2 cellular contexts compared by ENCODE assay signal in the genomic region with DNA sequence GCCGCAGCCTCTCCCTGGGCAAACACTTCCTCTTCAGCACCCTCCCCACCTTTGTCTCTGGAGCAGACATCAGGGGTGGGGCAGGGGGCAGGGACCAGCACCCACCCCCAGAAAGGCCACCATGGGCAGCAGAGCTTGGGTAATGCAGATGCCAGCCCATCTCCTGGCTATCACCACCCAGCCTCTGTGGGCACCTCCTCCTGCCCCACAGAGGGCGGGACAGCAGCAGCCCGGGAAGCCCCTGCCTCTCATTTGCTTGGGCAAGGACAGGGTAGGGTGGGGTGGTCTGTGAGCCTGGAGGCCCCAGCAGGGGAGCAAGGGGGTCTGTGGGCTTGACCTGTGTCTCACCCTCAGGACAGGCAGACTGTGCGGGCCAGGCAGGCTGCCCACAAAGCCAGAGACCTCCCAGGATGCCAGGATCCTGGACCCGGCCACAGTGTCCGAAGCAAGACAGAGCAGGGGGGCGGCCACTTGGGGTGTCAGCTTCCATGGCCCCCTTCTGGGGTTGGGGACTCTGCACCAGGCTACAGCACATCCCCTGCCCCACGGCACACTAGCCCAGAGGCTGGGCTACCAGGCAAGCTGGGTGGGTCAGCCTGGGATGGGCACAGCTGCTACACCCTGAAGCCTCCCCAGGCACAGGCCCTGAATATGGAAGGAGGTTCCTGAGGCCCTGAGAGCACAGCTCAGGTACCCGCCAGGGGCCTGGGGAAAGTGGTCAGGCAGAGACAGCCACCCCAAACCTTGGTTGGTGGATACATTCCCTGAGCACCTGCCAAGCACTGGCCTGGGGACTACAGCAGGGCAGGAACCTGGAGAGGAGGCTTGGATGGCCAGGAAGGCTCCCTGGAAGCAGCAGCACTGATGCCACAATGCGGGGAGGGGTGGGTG.
TF ChIP-seq lines count a peak whose summit lies in the region.

No MANE protein-coding gene starts in this region.

TF ChIP-seq in SK-N-SH, 30 proteins besides CTCF, POLR2A, EP300 and RAD21 (continued from another document):
- TF ChIP-seq, protein P1, sequence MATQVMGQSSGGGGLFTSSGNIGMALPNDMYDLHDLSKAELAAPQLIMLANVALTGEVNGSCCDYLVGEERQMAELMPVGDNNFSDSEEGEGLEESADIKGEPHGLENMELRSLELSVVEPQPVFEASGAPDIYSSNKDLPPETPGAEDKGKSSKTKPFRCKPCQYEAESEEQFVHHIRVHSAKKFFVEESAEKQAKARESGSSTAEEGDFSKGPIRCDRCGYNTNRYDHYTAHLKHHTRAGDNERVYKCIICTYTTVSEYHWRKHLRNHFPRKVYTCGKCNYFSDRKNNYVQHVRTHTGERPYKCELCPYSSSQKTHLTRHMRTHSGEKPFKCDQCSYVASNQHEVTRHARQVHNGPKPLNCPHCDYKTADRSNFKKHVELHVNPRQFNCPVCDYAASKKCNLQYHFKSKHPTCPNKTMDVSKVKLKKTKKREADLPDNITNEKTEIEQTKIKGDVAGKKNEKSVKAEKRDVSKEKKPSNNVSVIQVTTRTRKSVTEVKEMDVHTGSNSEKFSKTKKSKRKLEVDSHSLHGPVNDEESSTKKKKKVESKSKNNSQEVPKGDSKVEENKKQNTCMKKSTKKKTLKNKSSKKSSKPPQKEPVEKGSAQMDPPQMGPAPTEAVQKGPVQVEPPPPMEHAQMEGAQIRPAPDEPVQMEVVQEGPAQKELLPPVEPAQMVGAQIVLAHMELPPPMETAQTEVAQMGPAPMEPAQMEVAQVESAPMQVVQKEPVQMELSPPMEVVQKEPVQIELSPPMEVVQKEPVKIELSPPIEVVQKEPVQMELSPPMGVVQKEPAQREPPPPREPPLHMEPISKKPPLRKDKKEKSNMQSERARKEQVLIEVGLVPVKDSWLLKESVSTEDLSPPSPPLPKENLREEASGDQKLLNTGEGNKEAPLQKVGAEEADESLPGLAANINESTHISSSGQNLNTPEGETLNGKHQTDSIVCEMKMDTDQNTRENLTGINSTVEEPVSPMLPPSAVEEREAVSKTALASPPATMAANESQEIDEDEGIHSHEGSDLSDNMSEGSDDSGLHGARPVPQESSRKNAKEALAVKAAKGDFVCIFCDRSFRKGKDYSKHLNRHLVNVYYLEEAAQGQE (IDR thresholded peaks at IDR 0.05; ENCODE audit: low read depth, low read length) = no peak
- TF ChIP-seq RXRA (IDR thresholded peaks at IDR 0.05; ENCODE audit: borderline replicate concordance, low read depth) (no peak), RCOR1 (IDR thresholded peaks at IDR 0.05; ENCODE audit: low read length) (no peak), FOSL2 (IDR thresholded peaks at IDR 0.05; ENCODE audit: borderline replicate concordance, low read depth) (no peak), MEF2A (IDR thresholded peaks at IDR 0.05; ENCODE audit: borderline replicate concordance, low read depth) (no peak), POLR2AphosphoS5 (IDR thresholded peaks at IDR 0.05; ENCODE audit: low read depth, low read length) (no peak)
- TF ChIP-seq, protein P2, sequence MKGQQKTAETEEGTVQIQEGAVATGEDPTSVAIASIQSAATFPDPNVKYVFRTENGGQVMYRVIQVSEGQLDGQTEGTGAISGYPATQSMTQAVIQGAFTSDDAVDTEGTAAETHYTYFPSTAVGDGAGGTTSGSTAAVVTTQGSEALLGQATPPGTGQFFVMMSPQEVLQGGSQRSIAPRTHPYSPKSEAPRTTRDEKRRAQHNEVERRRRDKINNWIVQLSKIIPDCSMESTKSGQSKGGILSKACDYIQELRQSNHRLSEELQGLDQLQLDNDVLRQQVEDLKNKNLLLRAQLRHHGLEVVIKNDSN (IDR thresholded peaks at IDR 0.05; ENCODE audit: borderline replicate concordance, low read depth) = no peak
- TF ChIP-seq, protein P3, sequence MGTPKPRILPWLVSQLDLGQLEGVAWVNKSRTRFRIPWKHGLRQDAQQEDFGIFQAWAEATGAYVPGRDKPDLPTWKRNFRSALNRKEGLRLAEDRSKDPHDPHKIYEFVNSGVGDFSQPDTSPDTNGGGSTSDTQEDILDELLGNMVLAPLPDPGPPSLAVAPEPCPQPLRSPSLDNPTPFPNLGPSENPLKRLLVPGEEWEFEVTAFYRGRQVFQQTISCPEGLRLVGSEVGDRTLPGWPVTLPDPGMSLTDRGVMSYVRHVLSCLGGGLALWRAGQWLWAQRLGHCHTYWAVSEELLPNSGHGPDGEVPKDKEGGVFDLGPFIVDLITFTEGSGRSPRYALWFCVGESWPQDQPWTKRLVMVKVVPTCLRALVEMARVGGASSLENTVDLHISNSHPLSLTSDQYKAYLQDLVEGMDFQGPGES (IDR thresholded peaks at IDR 0.05; ENCODE audit: low read depth, low read length) = no peak
- TF ChIP-seq, protein P4, sequence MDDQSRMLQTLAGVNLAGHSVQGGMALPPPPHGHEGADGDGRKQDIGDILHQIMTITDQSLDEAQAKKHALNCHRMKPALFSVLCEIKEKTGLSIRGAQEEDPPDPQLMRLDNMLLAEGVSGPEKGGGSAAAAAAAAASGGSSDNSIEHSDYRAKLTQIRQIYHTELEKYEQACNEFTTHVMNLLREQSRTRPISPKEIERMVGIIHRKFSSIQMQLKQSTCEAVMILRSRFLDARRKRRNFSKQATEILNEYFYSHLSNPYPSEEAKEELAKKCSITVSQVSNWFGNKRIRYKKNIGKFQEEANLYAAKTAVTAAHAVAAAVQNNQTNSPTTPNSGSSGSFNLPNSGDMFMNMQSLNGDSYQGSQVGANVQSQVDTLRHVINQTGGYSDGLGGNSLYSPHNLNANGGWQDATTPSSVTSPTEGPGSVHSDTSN (IDR thresholded peaks at IDR 0.05) = no peak
TF ChIP-seq in SK-N-SH: peak in this region for 0.

TF ChIP-seq in SK-N-SH treated with all-trans-retinoic acid at 6 μM for 48 hours, 23 proteins besides CTCF, POLR2A, EP300 and RAD21 (continued from another document):
- TF ChIP-seq, protein P5, sequence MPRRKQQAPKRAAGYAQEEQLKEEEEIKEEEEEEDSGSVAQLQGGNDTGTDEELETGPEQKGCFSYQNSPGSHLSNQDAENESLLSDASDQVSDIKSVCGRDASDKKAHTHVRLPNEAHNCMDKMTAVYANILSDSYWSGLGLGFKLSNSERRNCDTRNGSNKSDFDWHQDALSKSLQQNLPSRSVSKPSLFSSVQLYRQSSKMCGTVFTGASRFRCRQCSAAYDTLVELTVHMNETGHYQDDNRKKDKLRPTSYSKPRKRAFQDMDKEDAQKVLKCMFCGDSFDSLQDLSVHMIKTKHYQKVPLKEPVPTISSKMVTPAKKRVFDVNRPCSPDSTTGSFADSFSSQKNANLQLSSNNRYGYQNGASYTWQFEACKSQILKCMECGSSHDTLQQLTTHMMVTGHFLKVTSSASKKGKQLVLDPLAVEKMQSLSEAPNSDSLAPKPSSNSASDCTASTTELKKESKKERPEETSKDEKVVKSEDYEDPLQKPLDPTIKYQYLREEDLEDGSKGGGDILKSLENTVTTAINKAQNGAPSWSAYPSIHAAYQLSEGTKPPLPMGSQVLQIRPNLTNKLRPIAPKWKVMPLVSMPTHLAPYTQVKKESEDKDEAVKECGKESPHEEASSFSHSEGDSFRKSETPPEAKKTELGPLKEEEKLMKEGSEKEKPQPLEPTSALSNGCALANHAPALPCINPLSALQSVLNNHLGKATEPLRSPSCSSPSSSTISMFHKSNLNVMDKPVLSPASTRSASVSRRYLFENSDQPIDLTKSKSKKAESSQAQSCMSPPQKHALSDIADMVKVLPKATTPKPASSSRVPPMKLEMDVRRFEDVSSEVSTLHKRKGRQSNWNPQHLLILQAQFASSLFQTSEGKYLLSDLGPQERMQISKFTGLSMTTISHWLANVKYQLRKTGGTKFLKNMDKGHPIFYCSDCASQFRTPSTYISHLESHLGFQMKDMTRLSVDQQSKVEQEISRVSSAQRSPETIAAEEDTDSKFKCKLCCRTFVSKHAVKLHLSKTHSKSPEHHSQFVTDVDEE (CRISPR knock-in tag; IDR thresholded peaks at IDR 0.05) = no peak
TF ChIP-seq in SK-N-SH treated with all-trans-retinoic acid at 6 μM for 48 hours: peak in this region for 0.
